Comparison of ENCODE assay signal across 9 cellular contexts in genomic region chr19:2627855-2628254, GRCh38.
DNase-seq lines count a peak whose midpoint lies in the region; ATAC-seq lines count a peak whose summit lies in the region.
"Had no signal": no experiment of that assay in that cellular context is flagged by ENCODE, and none has a peak within 500 bp of the region (broad histone marks: within the 10 kb centered on the region; RNA-seq: fewer than 3 reads in every experiment).

No MANE protein-coding gene starts in this region.

- H3K27me3 Mint-ChIP-seq in activated CD4-positive, alpha-beta T cell treated with anti-CD3 and anti-CD28 coated beads, Interleukin-2, amount 10 ng/mL, durations not matched to agents 24 days and 14 days = no peaks in the 10 kb centered on the region
- no peaks in the 10 kb centered on the region for H3K27me3 Mint-ChIP-seq in activated CD4-positive, alpha-beta T cell treated with anti-CD3 and anti-CD28 coated beads, Interleukin-2, amount 10 ng/mL, durations not matched to agents 7 days and 5 days

- DNase-seq in activated CD4-positive, alpha-beta T cell treated with anti-CD3 and anti-CD28 coated beads, Interleukin-2, amount 10 ng/mL, durations not matched to agents 24 days and 14 days = no peak
- no peak for DNase-seq in activated CD4-positive, alpha-beta T cell treated with anti-CD3 and anti-CD28 coated beads, Interleukin-2, amount 10 ng/mL, durations not matched to agents 7 days and 5 days
- DNase-seq in T1000 (lab: John Stamatoyannopoulos, UW) (peak; percentile 58), iris pigment epithelial cell (ENCODE audit: low read depth) (peak; percentile 48), HuH-7.5 (ENCODE audit: low spot score) (no peak), SHP77 treated with DMSO at 0.1 percent for 48 hours (lab: John Stamatoyannopoulos, UW) (no peak)
- DNase-seq: NCI-H526 had no signal

- peaks cover 4% of the 10 kb centered on the region for H3K36me3 Mint-ChIP-seq in activated CD4-positive, alpha-beta T cell treated with anti-CD3 and anti-CD28 coated beads, Interleukin-2, amount 10 ng/mL, durations not matched to agents 24 days and 14 days (ENCODE audit: low read depth)
- peaks cover 20% of the 10 kb centered on the region for H3K36me3 Mint-ChIP-seq in activated CD4-positive, alpha-beta T cell treated with anti-CD3 and anti-CD28 coated beads, Interleukin-2, amount 10 ng/mL, durations not matched to agents 7 days and 5 days (ENCODE audit: low read depth)

- CTCF ChIA-PET in activated CD4-positive, alpha-beta T cell treated with anti-CD3 and anti-CD28 coated beads, Interleukin-2, amount 10 ng/mL, durations not matched to agents 7 days and 5 days (lab: Charles Lee) = interaction anchor here (0.8 to 2.4 kb wide), 4 partner anchors 9 to 154 kb away, joined by 3 to 12 read pairs (median 6); no protein-coding TSS in a partner anchor

- H3K4me1 Mint-ChIP-seq in activated CD4-positive, alpha-beta T cell treated with anti-CD3 and anti-CD28 coated beads, Interleukin-2, amount 10 ng/mL, durations not matched to agents 24 days and 14 days = peaks cover 12% of the 10 kb centered on the region
- peaks cover 48% of the 10 kb centered on the region for H3K4me1 Mint-ChIP-seq in activated CD4-positive, alpha-beta T cell treated with anti-CD3 and anti-CD28 coated beads, Interleukin-2, amount 10 ng/mL, durations not matched to agents 7 days and 5 days

- peaks cover 7% of the 10 kb centered on the region for H3K9me3 Mint-ChIP-seq in activated CD4-positive, alpha-beta T cell treated with anti-CD3 and anti-CD28 coated beads, Interleukin-2, amount 10 ng/mL, durations not matched to agents 24 days and 14 days
- H3K9me3 Mint-ChIP-seq in activated CD4-positive, alpha-beta T cell treated with anti-CD3 and anti-CD28 coated beads, Interleukin-2, amount 10 ng/mL, durations not matched to agents 7 days and 5 days = peaks cover 33% of the 10 kb centered on the region

- no peak overlapping the region for H3K4me3 Mint-ChIP-seq in activated CD4-positive, alpha-beta T cell treated with anti-CD3 and anti-CD28 coated beads, Interleukin-2, amount 10 ng/mL, durations not matched to agents 24 days and 14 days
- no peak overlapping the region for H3K4me3 Mint-ChIP-seq in activated CD4-positive, alpha-beta T cell treated with anti-CD3 and anti-CD28 coated beads, Interleukin-2, amount 10 ng/mL, durations not matched to agents 7 days and 5 days

- POLR2A ChIA-PET in activated CD4-positive, alpha-beta T cell treated with anti-CD3 and anti-CD28 coated beads, Interleukin-2, amount 10 ng/mL, durations not matched to agents 7 days and 5 days (lab: Charles Lee) = no interaction called here

- H3K27ac Mint-ChIP-seq in activated CD4-positive, alpha-beta T cell treated with anti-CD3 and anti-CD28 coated beads, Interleukin-2, amount 10 ng/mL, durations not matched to agents 24 days and 14 days = peak overlapping the region; percentile 29
- H3K27ac Mint-ChIP-seq in activated CD4-positive, alpha-beta T cell treated with anti-CD3 and anti-CD28 coated beads, Interleukin-2, amount 10 ng/mL, durations not matched to agents 7 days and 5 days = no peak overlapping the region

- ATAC-seq in HG02973 (IDR thresholded peaks at IDR 0.05; ENCODE audit: unreplicated experiment) = no peak

- peak overlapping the region; percentile 91 for H3K27ac ChIP-seq in temporal lobe (ENCODE audit: low read depth, low read length)

- intact Hi-C loops in activated CD4-positive, alpha-beta T cell treated with anti-CD3 and anti-CD28 coated beads, Interleukin-2, amount 10 ng/mL, durations not matched to agents 24 days and 14 days (cut with micrococcal nuclease) = no loop called here

Comparison
In these comparisons a context has a peak if more than half of its experiments do, and no peak if none do; other contexts are left out.
1. DNase-seq: peak in T1000 (single experiment) and iris pigment epithelial cell (single experiment); none in activated CD4-positive, alpha-beta T cell treated with anti-CD3 and anti-CD28 coated beads, Interleukin-2, amount 10 ng/mL, durations not matched to agents 24 days and 14 days (single experiment), activated CD4-positive, alpha-beta T cell treated with anti-CD3 and anti-CD28 coated beads, Interleukin-2, amount 10 ng/mL, durations not matched to agents 7 days and 5 days (single experiment), HuH-7.5 (single experiment) and SHP77 treated with DMSO at 0.1 percent for 48 hours (single experiment).